In genomic region chr20:36871640-36872570, GRCh38 we compare ENCODE assay signal across 1 cellular context.
TF ChIP-seq lines count a peak whose summit lies in the region.

No MANE protein-coding gene starts in this region.

TF ChIP-seq in HepG2, 621 proteins besides CTCF, POLR2A, EP300 and RAD21 (continued from another document and continues in another):
- TF ChIP-seq TERF1 (CRISPR knock-in tag; IDR thresholded peaks at IDR 0.05) (no peak), SP2 (CRISPR knock-in tag; IDR thresholded peaks at IDR 0.05) (peak; percentile 45; the same call in 1 of the 2 replicates), ZBTB44 (CRISPR knock-in tag; IDR thresholded peaks at IDR 0.05) (no peak), PITX1 (CRISPR knock-in tag; IDR thresholded peaks at IDR 0.05) (peak; percentile 87), ZBTB7B (CRISPR knock-in tag; IDR thresholded peaks at IDR 0.05) (peak; percentile 95), ZNF879 (CRISPR knock-in tag; IDR thresholded peaks at IDR 0.05) (no peak), TCF7 (IDR thresholded peaks at IDR 0.05; ENCODE audit: low read depth) (peak; percentile 87), ZNF441 (CRISPR knock-in tag; IDR thresholded peaks at IDR 0.05; ENCODE audit: borderline replicate concordance) (peak; percentile 35; the same call in 1 of the 2 replicates), MYPOP (CRISPR knock-in tag; IDR thresholded peaks at IDR 0.05) (0 out of 2 replicates have a peak, but pooled peaks have one; percentile 48), ZNF781 (CRISPR knock-in tag; IDR thresholded peaks at IDR 0.05; ENCODE audit: borderline replicate concordance, not compliant biosample characterization) (peak; percentile 76), MIXL1 (CRISPR knock-in tag; IDR thresholded peaks at IDR 0.05) (0 out of 2 replicates have a peak, but pooled peaks have one; percentile 54), SKIL (CRISPR knock-in tag; IDR thresholded peaks at IDR 0.05; ENCODE audit: borderline replicate concordance) (0 out of 2 replicates have a peak, but pooled peaks have one; percentile 45), CREM (IDR thresholded peaks at IDR 0.05) (0 out of 2 replicates have a peak, but pooled peaks have one; percentile 47), CREM (CRISPR knock-in tag; IDR thresholded peaks at IDR 0.05) (no peak), ZNF34 (CRISPR knock-in tag; IDR thresholded peaks at IDR 0.05; ENCODE audit: borderline replicate concordance) (no peak), ZNF335 (CRISPR knock-in tag; IDR thresholded peaks at IDR 0.05) (peak; percentile 20; the same call in 1 of the 2 replicates), ZNF225 (CRISPR knock-in tag; IDR thresholded peaks at IDR 0.05) (no peak), TRAFD1 (CRISPR knock-in tag; IDR thresholded peaks at IDR 0.05; ENCODE audit: borderline replicate concordance) (no peak), SMAD9 (CRISPR knock-in tag; IDR thresholded peaks at IDR 0.05) (no peak), HNF4A (CRISPR knock-in tag; IDR thresholded peaks at IDR 0.05) (no peak; the same call in 1 of the 2 replicates), GRHL1 (CRISPR knock-in tag; conservative IDR thresholded peaks at IDR 0.05) (no peak), ZNF33B (CRISPR knock-in tag; IDR thresholded peaks at IDR 0.05) (0 out of 2 replicates have a peak, but pooled peaks have one; percentile 42), SRSF1 (optimal IDR thresholded peaks at IDR 0.05; ENCODE audit: low read depth, low read length) (peak; percentile 69), TFAP4 (IDR thresholded peaks at IDR 0.05; ENCODE audit: borderline replicate concordance, low read depth) (peak; percentile 4; the same call in 1 of the 2 replicates), ZUFSP (CRISPR knock-in tag; IDR thresholded peaks at IDR 0.05; ENCODE audit: borderline replicate concordance) (no peak), CSRNP2 (CRISPR knock-in tag; conservative IDR thresholded peaks at IDR 0.05; ENCODE audit: low read depth) (no peak), NFIB (CRISPR knock-in tag; IDR thresholded peaks at IDR 0.05; ENCODE audit: borderline replicate concordance) (0 out of 2 replicates have a peak, but pooled peaks have one; percentile 56), POGZ (CRISPR knock-in tag; IDR thresholded peaks at IDR 0.05) (0 out of 2 replicates have a peak, but pooled peaks have one; percentile 13), ZFP41 (CRISPR knock-in tag; IDR thresholded peaks at IDR 0.05; ENCODE audit: borderline replicate concordance) (no peak), ZHX1 (CRISPR knock-in tag; IDR thresholded peaks at IDR 0.05; ENCODE audit: low read depth) (peak; percentile 60; the same call in 1 of the 2 replicates), ASH2L (IDR thresholded peaks at IDR 0.05; ENCODE audit: insufficient read length, low read depth, low read length) (peak; percentile 74), ZNF746 (CRISPR knock-in tag; IDR thresholded peaks at IDR 0.05) (0 out of 2 replicates have a peak, but pooled peaks have one; percentile 55), ZNF281 (CRISPR knock-in tag; IDR thresholded peaks at IDR 0.05; ENCODE audit: borderline replicate concordance) (peak; percentile 89)
